ENCODE assay signal across 17 cellular contexts in the genomic region with DNA sequence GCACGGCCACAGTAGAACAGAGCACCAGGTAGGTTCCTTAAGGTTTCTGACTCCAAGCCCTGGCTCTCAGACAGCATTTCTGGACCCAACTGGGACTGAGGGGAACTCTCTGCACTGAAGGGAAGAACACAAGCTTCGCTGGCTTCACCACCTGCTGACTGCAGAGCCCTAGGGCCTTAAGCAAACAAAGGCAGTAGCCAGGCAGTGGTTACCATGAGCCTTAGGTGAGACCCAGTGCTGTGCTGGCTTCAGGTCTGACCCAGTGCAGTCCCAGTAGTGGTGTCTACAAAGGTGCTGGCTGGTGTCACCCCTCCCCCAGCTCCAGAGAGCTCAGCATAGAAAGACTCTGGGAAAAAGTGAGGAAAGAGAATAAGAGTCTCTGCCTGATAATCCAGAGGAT.
"Had no signal": no experiment of that assay in that cellular context is flagged by ENCODE, and none has a peak within 500 bp of the region (broad histone marks: within the 10 kb centered on the region; RNA-seq: fewer than 3 reads in every experiment).

No MANE protein-coding gene starts in this region.

- H3K27ac ChIP-seq: parathyroid adenoma, thoracic aorta, upper lobe of left lung, VCaP had no signal

- H3K4me2 ChIP-seq: smooth muscle cell had no signal

- DNase-seq: activated CD4-positive, alpha-beta T cell treated with anti-CD3 and anti-CD28 coated beads for 1 hour; activated CD8-positive, alpha-beta memory T cell treated with anti-CD3 and anti-CD28 coated beads for 24 hours; effector memory CD4-positive, alpha-beta T cell; left cardiac atrium; naive thymus-derived CD8-positive, alpha-beta T cell; stimulated activated CD4-positive, alpha-beta T cell treated with anti-CD3 and anti-CD28 coated beads, Interleukin-4, amount 100 ng/mL, for 24 hours; T-helper 2 cell; upper lobe of left lung had no signal

- H3K27ac Mint-ChIP-seq: activated naive CD8-positive, alpha-beta T cell; activated T-helper 1 cell treated with anti-CD3 and anti-CD28 coated beads, Interleukin-12 subunit alpha, Interleukin-12 subunit beta, Interleukin-2, Interleukin-4 antibody, amounts not matched to agents 30 ng/mL and 10 ng/mL and 1 ng/mL, durations not matched to agents 14 hours and 24 hours and 36 hours had no signal

- H3K4me1 Mint-ChIP-seq: stimulated activated memory B cell treated with anti-CD40 and anti-IgM and Interleukin-4, amounts not matched to agents 10 μg/mL and 1 μg/mL and 100 μg/mL, for 72 hours had no signal

- H3K4me1 ChIP-seq: parathyroid adenoma, upper lobe of left lung had no signal

- H2AFZ ChIP-seq: parathyroid adenoma had no signal

- H3K27me3 Mint-ChIP-seq: activated naive CD8-positive, alpha-beta T cell; dendritic cell treated with granulocyte-macrophage colony-stimulating factor and Interleukin-4, amounts not matched to agents 40 ng/mL and 50 ng/mL, for 4 days; naive thymus-derived CD8-positive, alpha-beta T cell; stimulated activated memory B cell treated with anti-CD40 and anti-IgM and Interleukin-4, amounts not matched to agents 10 μg/mL and 1 μg/mL and 100 μg/mL, for 72 hours had no signal

- H3K4me3 ChIP-seq: smooth muscle cell, thoracic aorta, upper lobe of left lung had no signal

- ATAC-seq: left cardiac atrium; naive thymus-derived CD8-positive, alpha-beta T cell; sciatic nerve; stimulated activated memory B cell treated with anti-CD40 and anti-IgM and Interleukin-4, amounts not matched to agents 10 μg/mL and 1 μg/mL and 100 μg/mL, for 72 hours had no signal

- H3K27me3 ChIP-seq: upper lobe of left lung had no signal

- H3K9ac ChIP-seq: parathyroid adenoma had no signal

- H3K9me3 ChIP-seq: thoracic aorta, upper lobe of left lung had no signal

- H3K4me3 Mint-ChIP-seq: activated naive CD8-positive, alpha-beta T cell; activated T-helper 1 cell treated with anti-CD3 and anti-CD28 coated beads, Interleukin-12 subunit alpha, Interleukin-12 subunit beta, Interleukin-2, Interleukin-4 antibody, amounts not matched to agents 30 ng/mL and 10 ng/mL and 1 ng/mL, durations not matched to agents 14 hours and 24 hours and 36 hours; dendritic cell treated with granulocyte-macrophage colony-stimulating factor and Interleukin-4, amounts not matched to agents 40 ng/mL and 50 ng/mL, for 4 days; naive thymus-derived CD8-positive, alpha-beta T cell; stimulated activated memory B cell treated with anti-CD40 and anti-IgM and Interleukin-4, amounts not matched to agents 10 μg/mL and 1 μg/mL and 100 μg/mL, for 72 hours had no signal
